In genomic region chr14:90242444-90242843, GRCh38 we compare ENCODE assay signal across 35 cellular contexts.
"Had no signal": no experiment of that assay in that cellular context is flagged by ENCODE, and none has a peak within 500 bp of the region (broad histone marks: within the 10 kb centered on the region; RNA-seq: fewer than 3 reads in every experiment).

No MANE protein-coding gene starts in this region.

- H3K36me3 ChIP-seq: MG63 had no signal

- H3K27me3 ChIP-seq: MG63 had no signal

- DNase-seq: Karpas-422, Kasumi-1, MG63, MM.1S, MV-4-11, NCI-H1048, NCI-H1092, NCI-H1092 treated with DMSO at 0.1 percent for 48 hours, NCI-H1105, NCI-H1105 treated with DMSO at 0.1 percent for 48 hours, NCI-H1417, NCI-H1417 treated with DMSO at 0.1 percent for 48 hours, NCI-H1436, NCI-H1436 treated with DMSO at 0.1 percent for 48 hours, NCI-H146, NCI-H1694, NCI-H1694 treated with DMSO at 0.1 percent for 48 hours, NCI-H187, NCI-H187 treated with DMSO at 0.1 percent for 48 hours, NCI-H1930, NCI-H2029, NCI-H2029 treated with DMSO at 0.1 percent for 48 hours, NCI-H2081, NCI-H2081 treated with DMSO at 0.1 percent for 48 hours, NCI-H2107, NCI-H2171, NCI-H2171 treated with DMSO at 0.1 percent for 48 hours, NCI-H2227 treated with DMSO at 0.1 percent for 48 hours, NCI-H226, NCI-H345, NCI-H446, NCI-H446 treated with DMSO at 0.1 percent for 48 hours, NCI-H510A, NCI-H510A treated with DMSO at 0.1 percent for 48 hours, NCI-H524 had no signal

- H3K4me3 ChIP-seq: MG63 had no signal
